In the genomic region with DNA sequence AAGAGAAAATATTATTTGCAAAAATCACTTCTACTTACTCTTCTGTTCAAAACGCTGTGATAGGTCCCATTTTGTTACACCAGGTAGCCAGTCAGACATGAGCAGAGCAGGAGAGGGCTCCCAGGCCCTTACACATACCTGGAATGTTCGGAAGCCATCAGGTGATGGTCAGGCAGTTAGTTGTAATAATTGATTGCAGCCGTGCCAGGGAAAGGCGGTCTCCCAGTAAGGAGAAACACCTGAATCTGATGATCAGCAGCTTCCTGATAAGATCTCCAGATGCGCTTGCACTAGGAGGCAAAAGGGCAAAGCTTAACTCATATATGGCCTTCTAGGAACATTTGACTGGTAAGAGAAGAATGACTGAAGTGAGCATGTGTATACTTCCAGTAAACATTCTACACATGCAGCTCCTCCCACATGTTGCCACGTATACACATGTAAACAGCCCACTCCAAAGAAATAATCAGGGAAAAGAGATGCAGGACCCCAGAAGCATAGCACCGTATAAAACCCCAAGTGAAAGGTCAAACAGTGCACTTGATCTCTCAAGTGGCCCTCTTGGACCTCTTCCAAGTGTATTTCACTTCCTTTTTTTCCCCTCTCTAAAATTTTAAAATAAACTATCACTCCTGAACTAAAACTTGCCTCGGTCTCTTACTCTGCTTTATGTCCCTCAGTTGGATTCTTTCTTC, we compare ENCODE assay signal across 14 cellular contexts.
"Had no signal": no experiment of that assay in that cellular context is flagged by ENCODE, and none has a peak within 500 bp of the region (broad histone marks: within the 10 kb centered on the region; RNA-seq: fewer than 3 reads in every experiment).

No MANE protein-coding gene starts in this region.

- ATAC-seq: lower lobe of right lung; stimulated activated memory B cell treated with anti-CD40 and anti-IgM and Interleukin-4, amounts not matched to agents 10 μg/mL and 1 μg/mL and 100 μg/mL, for 72 hours had no signal

- DNase-seq: activated CD4-positive, alpha-beta memory T cell treated with anti-CD3 and anti-CD28 coated beads, Interleukin-2, amount 10 ng/mL, durations not matched to agents 7 days and 5 days; activated CD4-positive, alpha-beta T cell treated with anti-CD3 and anti-CD28 coated beads for 1 hour; activated effector memory CD4-positive, alpha-beta T cell treated with Interleukin-2 at 50 U/mL for 16 hours; activated naive CD4-positive, alpha-beta T cell treated with anti-CD3 and anti-CD28 coated beads, Interleukin-2, amount 50 U/mL, for 16 hours; activated T-cell treated with anti-CD3 and anti-CD28 coated beads, Interleukin-2, amount 50 U/mL, for 24 hours; adrenal gland; dorsolateral prefrontal cortex; endodermal cell; head of caudate nucleus; lower lobe of right lung; nephron progenitor cell; occipital lobe; stimulated activated CD4-positive, alpha-beta T cell treated with anti-CD3 and anti-CD28 coated beads, Interleukin-2, amount 100 ng/mL, for 48 hours had no signal
